ENCODE assay signal across 21 cellular contexts in the genomic region with DNA sequence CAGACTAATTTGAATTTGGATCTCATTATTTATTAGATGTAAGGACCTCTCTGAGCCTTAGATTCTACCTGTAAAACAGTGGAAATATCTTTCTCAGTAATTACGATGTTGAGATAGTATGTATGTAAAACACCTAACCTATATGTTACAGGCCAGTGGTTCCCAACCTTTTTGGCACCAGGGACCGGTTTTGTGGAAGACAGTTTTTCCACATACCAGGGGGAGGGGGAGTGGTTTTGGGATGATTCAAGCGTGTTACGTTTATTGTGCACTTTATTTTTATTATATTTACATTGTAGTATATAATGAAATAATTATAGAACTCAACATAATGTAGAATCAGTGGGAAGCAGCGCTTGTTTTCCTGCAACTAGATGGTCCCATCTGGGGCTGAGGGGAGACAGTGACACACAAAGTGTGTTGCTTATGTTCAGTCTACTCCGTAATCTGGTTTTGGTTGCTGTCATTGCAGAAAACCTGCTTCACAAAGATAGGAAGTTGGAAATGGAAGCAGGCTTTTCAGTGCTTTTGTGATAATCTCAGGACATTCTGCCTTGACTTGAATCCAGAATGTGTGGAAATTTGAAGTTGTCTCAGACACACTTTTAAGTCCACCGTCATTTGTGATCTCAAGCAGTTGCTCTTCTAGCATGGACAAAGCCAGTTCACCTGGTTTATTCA. TPM values are rescaled to one million over a fixed set of nuclear protein-coding genes. Genes with fewer than 3 reads are reported as not detected.
DNase-seq lines count a peak whose midpoint lies in the region; ATAC-seq and TF ChIP-seq lines count a peak whose summit lies in the region.
"Had no signal": no experiment of that assay in that cellular context is flagged by ENCODE, and none has a peak within 500 bp of the region (broad histone marks: within the 10 kb centered on the region; RNA-seq: fewer than 3 reads in every experiment).

No MANE protein-coding gene starts in this region.

- CTCF ChIA-PET in GM10248 (lab: Yijun Ruan, JAX): no interaction called here

- H3K4me3 ChIP-seq in cardiac muscle cell (no peak overlapping the region), heart left ventricle (no peak overlapping the region)
- H3K4me3 ChIP-seq: A549; BLaER1 treated with 17β-estradiol and CSF1 and Interleukin-3, amounts not matched to agents 10 nM and 100 nM; GM23248 had no signal

- H3K27ac ChIP-seq in cardiac muscle cell (peak overlapping the region; percentile 35), heart left ventricle (peak overlapping the region in 1 of 12 donors; percentile 1)
- H3K27ac ChIP-seq: A549; BLaER1 treated with 17β-estradiol and CSF1 and Interleukin-3, amounts not matched to agents 10 nM and 100 nM; GM23248 had no signal

- H3K27me3 ChIP-seq in cardiac muscle cell: no peaks in the 10 kb centered on the region
- H3K27me3 ChIP-seq in heart left ventricle: no peaks in the 10 kb centered on the region
- H3K27me3 ChIP-seq: BE2C; BLaER1 treated with 17β-estradiol and CSF1 and Interleukin-3, amounts not matched to agents 10 nM and 100 nM had no signal

- peaks cover 58% of the 10 kb centered on the region for H3K4me1 ChIP-seq in cardiac muscle cell (ENCODE audit: low read depth)
- H3K4me1 ChIP-seq in heart left ventricle: peaks cover 0 to 84% (median 26%) of the 10 kb centered on the region in 12 donors
- H3K4me1 ChIP-seq: BLaER1 treated with 17β-estradiol and CSF1 and Interleukin-3, amounts not matched to agents 10 nM and 100 nM had no signal

- WGBS in heart left ventricle, 4 donors: 74 to 81% (median 79%) methylated on average over 7 of the region's 7 CpGs

- intact Hi-C loops in heart left ventricle (cut with DNase I): loop anchor here in 1 of 10 donors (10.0 kb wide), 1 partner anchor 130 kb away; no protein-coding TSS in a partner anchor

- no peaks in the 10 kb centered on the region for H3K9me3 ChIP-seq in cardiac muscle cell (ENCODE audit: low read depth)
- H3K9me3 ChIP-seq in heart left ventricle: no peaks in the 10 kb centered on the region
- H3K9me3 ChIP-seq: A549, BE2C had no signal

- DNase-seq in cardiac muscle cell (ENCODE audit: low read depth in 1 of 2, low spot score in 1 of 2): no peak
- DNase-seq in heart left ventricle: no peak
- peak; percentile 91 for DNase-seq in NCI-H69 (lab: John Stamatoyannopoulos, UW)
- DNase-seq in erythroblast (lab: John Stamatoyannopoulos, UW): peak; percentile 8
- DNase-seq in GM10248 (ENCODE audit: extremely low spot score): no peak
- DNase-seq: 8988T; ACHN; AML-193; BE2C; CD4-positive, alpha-beta T cell; CD8-positive, alpha-beta memory T cell; DMS 273 treated with DMSO at 0.1 percent for 48 hours; DMS79; EL; GDM1; GM23248; H7; HCEC 1CT had no signal

- POLR2A ChIA-PET in GM10248 (lab: Yijun Ruan, JAX): no interaction called here

- no peak for TF ChIP-seq CTCF in cardiac muscle cell (IDR thresholded peaks at IDR 0.05; ENCODE audit: low read depth, low read length)
- TF ChIP-seq CTCF in heart left ventricle (IDR thresholded peaks at IDR 0.05): no peak
- no peak for TF ChIP-seq CTCF in GM10248 (IDR thresholded peaks at IDR 0.05; ENCODE audit: control extremely low read depth, extremely low read depth, low read depth, missing control alignments)

- TF ChIP-seq POLR2A in heart left ventricle (IDR thresholded peaks at IDR 0.05) (no peak), erythroblast (IDR thresholded peaks at IDR 0.05; ENCODE audit: low read length) (no peak), GM18505 (IDR thresholded peaks at IDR 0.05; ENCODE audit: borderline replicate concordance, extremely low read depth, insufficient read depth, insufficient read length) (no peak)

- no peak for ATAC-seq in heart left ventricle
- ATAC-seq in GM18505 (IDR thresholded peaks at IDR 0.05; ENCODE audit: unreplicated experiment): no peak
- ATAC-seq: A549 had no signal

- H3K36me3 ChIP-seq in cardiac muscle cell: no peaks in the 10 kb centered on the region
- H3K36me3 ChIP-seq in heart left ventricle: peaks cover 0 to 3% (median 0%) of the 10 kb centered on the region in 9 donors
- H3K36me3 ChIP-seq: BE2C had no signal

RNA-seq across cellular contexts. Expression of a gene that starts 12.8 kb away (rescaled TPM):
- total RNA-seq in cardiac muscle cell: 29.3 and 36.4 TPM in 2 replicates
- 18.1 TPM in 2 replicates for polyA plus RNA-seq in cardiac muscle cell
- total RNA-seq in heart left ventricle: 100 to 1,000 TPM in 1 of 9 donors, 10 to 100 TPM in 8; 55.4 to 163 (median 62.5) TPM
- 10 to 100 TPM; 18.6 to 50.4 TPM for polyA plus RNA-seq in heart left ventricle

Comparison
In these comparisons a context has a peak if more than half of its experiments do, and no peak if none do; other contexts are left out.
1. DNase-seq: peak in NCI-H69 (single experiment) and erythroblast (2 of 2); none in cardiac muscle cell (0 of 2), heart left ventricle (0 of 5) and GM10248 (single experiment).